In genomic region chr14:105203057-105203494, GRCh38 we compare ENCODE assay signal across 8 cellular contexts. TPM values are rescaled to one million over a fixed set of nuclear protein-coding genes. Genes with fewer than 3 reads are reported as not detected.
DNase-seq lines count a peak whose midpoint lies in the region; ATAC-seq and TF ChIP-seq lines count a peak whose summit lies in the region.

No MANE protein-coding gene starts in this region.

- DNase-seq in UCSD-AML1 (lab: John Stamatoyannopoulos, UW; ENCODE audit: unreplicated experiment) (peak; percentile 69), body of pancreas (peak; percentile 77 to 87 (median 84)), iris pigment epithelial cell (ENCODE audit: low read depth) (peak; percentile 54)
- DNase-seq in stimulated activated CD4-positive, alpha-beta T cell treated with anti-CD3 and anti-CD28 coated beads, Interleukin-1b, Interleukin-23, amount 100 ng/mL, for 24 hours (ENCODE audit: low read depth in 4 of 4, low spot score in 1 of 4), result peak; percentile 34 to 49 (median 36)

- H3K4me2 ChIP-seq in DOHH2 (ENCODE audit: low read length), result no peak overlapping the region

- H3K36me3 ChIP-seq in DOHH2 (ENCODE audit: control insufficient read depth, low read length), result no peaks in the 10 kb centered on the region
- no peaks in the 10 kb centered on the region for H3K36me3 ChIP-seq in body of pancreas (replicated peaks in 1 of 2; ENCODE audit: insufficient read depth in 1 of 2, low read depth in 2 of 2)

- H3K9me3 ChIP-seq in DOHH2 (ENCODE audit: control insufficient read depth, insufficient read depth, low read length), result no peaks in the 10 kb centered on the region
- no peaks in the 10 kb centered on the region for H3K9me3 ChIP-seq in body of pancreas

- no peaks in the 10 kb centered on the region for H3K4me1 ChIP-seq in DOHH2 (ENCODE audit: control insufficient read depth, low read length)
- peaks cover 49% of the 10 kb centered on the region for H3K4me1 ChIP-seq in body of pancreas

- intact Hi-C loops in body of pancreas (cut with DNase I), result loop anchor here (5.0 kb wide), 2 partner anchors 79 to 144 kb away; no protein-coding TSS in a partner anchor

- no peaks in the 10 kb centered on the region for H3K79me2 ChIP-seq in DOHH2 (ENCODE audit: control insufficient read depth, low read length)

- H3K27me3 ChIP-seq in DOHH2 (ENCODE audit: control insufficient read depth, low read length), result peaks cover 33% of the 10 kb centered on the region
- H3K27me3 ChIP-seq in body of pancreas, result peaks cover 0 to 25% of the 10 kb centered on the region in 2 donors

- no peak overlapping the region for H3K4me3 ChIP-seq in DOHH2 (ENCODE audit: low read length)
- no peak overlapping the region for H3K4me3 ChIP-seq in body of pancreas

- H3F3A ChIP-seq in DOHH2 (ENCODE audit: control insufficient read depth, insufficient read depth), result no peaks in the 10 kb centered on the region

- no peaks in the 10 kb centered on the region for H3K9me2 ChIP-seq in DOHH2 (replicated peaks; ENCODE audit: control insufficient read depth, low read length)

- H3K27ac ChIP-seq in DOHH2 (ENCODE audit: low read depth, low read length) (no peak overlapping the region), body of pancreas (no peak overlapping the region)

- ATAC-seq in body of pancreas (peak; percentile 57), HG03097 (IDR thresholded peaks at IDR 0.05; ENCODE audit: low FRiP score, unreplicated experiment) (no peak), HG03196 (IDR thresholded peaks at IDR 0.05; ENCODE audit: unreplicated experiment) (no peak)

- WGBS in body of pancreas, 2 donors, result 4 to 9% methylated on average over 8 to 18 of the region's 18 CpGs

- peak; percentile 96 for TF ChIP-seq CTCF in DOHH2 (IDR thresholded peaks at IDR 0.05; ENCODE audit: low read depth, low read length, poor library complexity, severe bottlenecking)
- peak; percentile 90 for TF ChIP-seq CTCF in LNCAP (IDR thresholded peaks at IDR 0.05)
- peak; percentile 84 to 96 (median 89) for TF ChIP-seq CTCF in body of pancreas (IDR thresholded peaks at IDR 0.05)

- no peaks in the 10 kb centered on the region; the same call in none of the 2 replicates for H4K20me1 ChIP-seq in DOHH2 (ENCODE audit: control insufficient read depth, insufficient read depth, low read depth, low read length)

- TF ChIP-seq POLR2A in body of pancreas (IDR thresholded peaks at IDR 0.05), result no peak

RNA-seq across cellular contexts. Expression of gene NUDT14, which starts 22.0 kb away (rescaled TPM):
- total RNA-seq in body of pancreas, result 10 to 100 TPM; 28.8 to 66.9 TPM

RNA-seq across cellular contexts. Expression of gene JAG2, which starts 34.5 kb away (rescaled TPM):
- 10 to 100 TPM; 13.5 to 36.3 TPM for total RNA-seq in body of pancreas

RNA-seq across cellular contexts. Expression of gene BTBD6, which starts 45.3 kb away (rescaled TPM):
- 10 to 100 TPM; 13.0 to 22.4 TPM for total RNA-seq in body of pancreas
